ENCODE assay signal across 1 cellular context in the genomic region with DNA sequence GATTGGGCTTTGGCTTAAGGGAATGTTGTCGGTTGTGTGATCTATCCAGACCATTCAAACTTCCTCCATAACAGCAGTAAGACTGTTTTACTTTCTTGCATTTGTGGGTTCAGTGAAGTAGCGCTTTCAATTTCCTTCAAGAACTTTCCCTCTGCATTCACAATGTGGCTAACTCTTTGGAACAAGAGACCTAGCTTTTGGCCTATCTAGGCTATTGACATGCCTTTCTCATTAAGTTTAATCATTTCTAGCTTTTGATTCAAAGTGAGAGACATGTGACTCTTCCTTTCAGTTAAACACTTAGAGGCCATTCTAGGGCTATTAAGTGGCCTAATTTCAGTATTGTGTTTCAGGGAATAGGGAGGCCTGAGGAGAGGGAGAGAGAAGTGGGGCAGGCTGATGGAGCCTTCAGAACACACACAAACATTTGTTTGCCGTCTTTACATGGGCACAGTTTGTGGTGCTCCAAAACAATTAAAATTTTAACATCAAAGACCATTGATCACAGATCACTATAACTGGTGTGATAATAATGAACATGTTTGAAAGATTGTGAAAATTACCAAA.
TF ChIP-seq lines count a peak whose summit lies in the region.

No MANE protein-coding gene starts in this region.

TF ChIP-seq in WTC11, 78 proteins besides CTCF, POLR2A, EP300 and RAD21 (continued from another document):
- TF ChIP-seq, protein P1, sequence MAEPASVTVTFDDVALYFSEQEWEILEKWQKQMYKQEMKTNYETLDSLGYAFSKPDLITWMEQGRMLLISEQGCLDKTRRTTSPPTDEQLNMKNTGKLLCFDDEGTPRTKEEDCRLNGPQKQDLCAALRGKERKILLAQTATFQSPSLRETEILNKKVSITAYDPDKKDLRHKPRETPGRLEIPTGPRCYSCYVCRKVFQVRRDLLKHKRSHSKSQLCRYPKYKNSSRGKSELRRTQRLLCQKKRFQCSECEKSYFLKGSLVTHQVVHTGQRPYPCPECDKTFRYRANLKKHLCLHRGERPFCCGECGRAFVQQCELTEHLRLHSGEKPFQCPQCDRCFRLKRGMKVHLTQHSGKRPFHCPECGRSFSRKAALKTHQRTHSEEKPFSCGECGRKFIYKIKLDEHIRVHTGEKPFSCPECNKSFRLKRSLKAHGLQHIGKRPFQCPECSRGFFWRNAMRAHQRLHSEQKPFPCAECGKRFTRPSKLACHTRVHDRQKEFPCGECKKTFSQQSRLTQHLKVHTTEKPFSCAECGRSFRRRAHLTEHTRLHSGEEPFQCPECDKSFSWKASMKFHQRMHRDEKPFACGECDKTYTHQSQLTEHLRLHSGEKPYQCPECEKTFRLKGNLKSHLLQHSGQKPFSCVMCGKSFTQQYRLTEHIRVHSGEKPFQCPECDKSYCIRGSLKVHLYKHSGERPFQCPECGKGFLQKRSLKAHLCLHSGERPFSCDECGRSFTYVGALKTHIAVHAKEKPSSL (CRISPR knock-in tag; conservative IDR thresholded peaks at IDR 0.05) = no peak
- TF ChIP-seq ELF4 (CRISPR knock-in tag; IDR thresholded peaks at IDR 0.05; ENCODE audit: low read depth) = no peak
- TF ChIP-seq SMAD3 (CRISPR knock-in tag; IDR thresholded peaks at IDR 0.05; ENCODE audit: borderline replicate concordance) = no peak
- TF ChIP-seq KAT7 (CRISPR knock-in tag; IDR thresholded peaks at IDR 0.05; ENCODE audit: borderline replicate concordance) = no peak
